ENCODE assay signal across 31 cellular contexts in the genomic region with DNA sequence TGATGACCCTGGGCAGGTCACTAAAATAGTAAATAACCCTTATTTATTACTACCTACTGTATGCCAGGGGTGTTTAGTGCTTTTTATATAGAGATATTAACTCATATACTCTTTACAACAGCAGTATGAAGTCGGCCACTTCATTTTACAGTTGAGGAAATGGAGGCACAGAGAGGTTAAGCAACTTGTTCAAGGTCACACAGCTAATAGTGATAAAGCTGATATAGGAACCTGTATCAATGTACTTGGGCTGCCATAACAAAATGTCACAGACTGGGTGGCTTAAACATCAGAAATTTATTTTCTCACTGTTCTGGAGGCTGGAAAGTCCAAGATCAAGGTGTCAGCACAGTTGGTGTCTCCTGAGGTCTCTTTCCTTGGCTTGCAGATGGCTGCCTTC.
"Had no signal": no experiment of that assay in that cellular context is flagged by ENCODE, and none has a peak within 500 bp of the region (broad histone marks: within the 10 kb centered on the region; RNA-seq: fewer than 3 reads in every experiment).

No MANE protein-coding gene starts in this region.

- H3K9me3 Mint-ChIP-seq: natural killer cell treated with Interleukin-12 subunit alpha and Interleukin-12 subunit beta and Interleukin-15 and Interleukin-18, amount 100 ng/mL, for 72 hours; stimulated activated naive CD8-positive, alpha-beta T cell treated with anti-CD3 and anti-CD28 coated beads, Interleukin-15, amount 100 ng/mL, for 72 hours; type B pancreatic cell had no signal

- H3K4me1 ChIP-seq: parathyroid adenoma, psoas muscle, spleen, suprapubic skin, testis, tibial artery, transverse colon, upper lobe of right lung, uterus had no signal

- H3K27me3 ChIP-seq: neutrophil, ovary, spleen, suprapubic skin, testis, tibial artery, transverse colon, upper lobe of right lung, uterus had no signal

- H3K27ac Mint-ChIP-seq: naive B cell; naive thymus-derived CD8-positive, alpha-beta T cell; natural killer cell treated with Interleukin-12 subunit alpha and Interleukin-12 subunit beta and Interleukin-15 and Interleukin-18, amount 100 ng/mL, for 72 hours; stimulated activated memory B cell treated with anti-CD40 and anti-IgM and Interleukin-4, amounts not matched to agents 10 μg/mL and 1 μg/mL and 100 μg/mL, for 72 hours; stimulated activated naive CD8-positive, alpha-beta T cell treated with anti-CD3 and anti-CD28 coated beads, Interleukin-15, amount 100 ng/mL, for 72 hours; type B pancreatic cell had no signal

- DNase-seq: naive B cell; naive thymus-derived CD8-positive, alpha-beta T cell; nucleus accumbens; posterior cingulate gyrus; psoas muscle; right cardiac atrium; spleen; stimulated activated CD4-positive, alpha-beta T cell treated with anti-CD3 and anti-CD28 coated beads, Interleukin-12 subunit alpha, Interleukin-12 subunit beta, amount 100 ng/mL, for 4 hours; stimulated activated CD4-positive, alpha-beta T cell treated with anti-CD3 and anti-CD28 coated beads, Interleukin-1b, Interleukin-23, amount 100 ng/mL, for 48 hours; stimulated activated CD4-positive, alpha-beta T cell treated with anti-CD3 and anti-CD28 coated beads, Interleukin-4, amount 100 ng/mL, for 1 hour; stimulated activated CD4-positive, alpha-beta T cell treated with anti-CD3 and anti-CD28 coated beads, Interleukin-4, amount 100 ng/mL, for 4 hours; stimulated activated CD8-positive, alpha-beta memory T cell treated with anti-CD3 and anti-CD28 coated beads, Interleukin-4, amount 100 ng/mL, for 48 hours; stimulated activated naive CD4-positive, alpha-beta T cell; stimulated activated naive CD8-positive, alpha-beta T cell treated with anti-CD3 and anti-CD28 coated beads, Interleukin-15, amount 100 ng/mL, for 72 hours; stimulated activated naive CD8-positive, alpha-beta T cell treated with anti-CD3 and anti-CD28 coated beads, Interleukin-15, Interleukin-2, amounts not matched to agents 100 U/mL and 50 U/mL, for 24 hours; substantia nigra; testis; tibial artery; transverse colon; upper lobe of right lung; uterus had no signal

- H3K4me3 Mint-ChIP-seq: naive B cell; naive thymus-derived CD8-positive, alpha-beta T cell; natural killer cell treated with Interleukin-12 subunit alpha and Interleukin-12 subunit beta and Interleukin-15 and Interleukin-18, amount 100 ng/mL, for 72 hours; stimulated activated memory B cell treated with anti-CD40 and anti-IgM and Interleukin-4, amounts not matched to agents 10 μg/mL and 1 μg/mL and 100 μg/mL, for 72 hours; stimulated activated naive CD8-positive, alpha-beta T cell treated with anti-CD3 and anti-CD28 coated beads, Interleukin-15, amount 100 ng/mL, for 72 hours; type B pancreatic cell had no signal

- H2AFZ ChIP-seq: parathyroid adenoma had no signal

- H3K9me3 ChIP-seq: neutrophil, ovary, psoas muscle, suprapubic skin, testis, tibial artery, transverse colon, upper lobe of right lung, uterus had no signal

- H3K79me2 ChIP-seq: parathyroid adenoma had no signal

- H3K27ac ChIP-seq: neutrophil, parathyroid adenoma, psoas muscle, skin epidermis, spleen, suprapubic skin, testis, tibial artery, transverse colon, upper lobe of right lung, uterus had no signal

- H3K4me3 ChIP-seq: ovary, psoas muscle, skin epidermis, smooth muscle cell, spleen, suprapubic skin, testis, tibial artery, transverse colon, upper lobe of right lung, uterus had no signal

- H3K4me1 Mint-ChIP-seq: naive B cell; stimulated activated memory B cell treated with anti-CD40 and anti-IgM and Interleukin-4, amounts not matched to agents 10 μg/mL and 1 μg/mL and 100 μg/mL, for 72 hours had no signal

- H3K4me2 ChIP-seq: smooth muscle cell had no signal

- H3K36me3 Mint-ChIP-seq: natural killer cell treated with Interleukin-12 subunit alpha and Interleukin-12 subunit beta and Interleukin-15 and Interleukin-18, amount 100 ng/mL, for 72 hours; type B pancreatic cell had no signal

- H3K9ac ChIP-seq: parathyroid adenoma had no signal

- ATAC-seq: naive thymus-derived CD8-positive, alpha-beta T cell; natural killer cell treated with Interleukin-12 subunit alpha and Interleukin-12 subunit beta and Interleukin-15 and Interleukin-18, amount 100 ng/mL, for 72 hours; psoas muscle; right cardiac atrium; stimulated activated memory B cell treated with anti-CD40 and anti-IgM and Interleukin-4, amounts not matched to agents 10 μg/mL and 1 μg/mL and 100 μg/mL, for 72 hours; stimulated activated naive CD8-positive, alpha-beta T cell treated with anti-CD3 and anti-CD28 coated beads, Interleukin-15, amount 100 ng/mL, for 72 hours; stimulated activated naive CD8-positive, alpha-beta T cell treated with anti-CD3 and anti-CD28 coated beads, Interleukin-15, Interleukin-2, amounts not matched to agents 100 U/mL and 50 U/mL, for 24 hours; upper lobe of right lung had no signal

- H3K36me3 ChIP-seq: neutrophil, ovary, spleen, suprapubic skin, transverse colon, upper lobe of right lung, uterus had no signal

- H3K27me3 Mint-ChIP-seq: naive B cell; naive thymus-derived CD8-positive, alpha-beta T cell; natural killer cell treated with Interleukin-12 subunit alpha and Interleukin-12 subunit beta and Interleukin-15 and Interleukin-18, amount 100 ng/mL, for 72 hours; progenitor cell of endocrine pancreas; stimulated activated memory B cell treated with anti-CD40 and anti-IgM and Interleukin-4, amounts not matched to agents 10 μg/mL and 1 μg/mL and 100 μg/mL, for 72 hours; stimulated activated naive CD8-positive, alpha-beta T cell treated with anti-CD3 and anti-CD28 coated beads, Interleukin-15, amount 100 ng/mL, for 72 hours had no signal
